In genomic region chr1:24673336-24673735, GRCh38 we compare ENCODE assay signal across 19 cellular contexts. TPM values are rescaled to one million over a fixed set of nuclear protein-coding genes. Genes with fewer than 3 reads are reported as not detected.
DNase-seq lines count a peak whose midpoint lies in the region; ATAC-seq, FAIRE-seq and TF ChIP-seq lines count a peak whose summit lies in the region.
"Had no signal": no experiment of that assay in that cellular context is flagged by ENCODE, and none has a peak within 500 bp of the region (broad histone marks: within the 10 kb centered on the region; RNA-seq: fewer than 3 reads in every experiment).

No MANE protein-coding gene starts in this region.

- dilution Hi-C loops in keratinocyte (cut with MboI; ENCODE audit: extremely low pct_ligation_motif_present, low sequenced_read_pairs): no loop called here

- H3K36me3 ChIP-seq in K562 (ENCODE audit: control insufficient read depth, insufficient read depth, low read length): peaks cover 68% of the 10 kb centered on the region
- peaks cover 19 to 34% of the 10 kb centered on the region in 2 experiments for H3K36me3 ChIP-seq in keratinocyte (ENCODE audit: control insufficient read depth in 2 of 2, extremely low read depth in 1 of 2, insufficient read depth in 2 of 2, low read length in 2 of 2)
- H3K36me3 ChIP-seq in ovary: no peaks in the 10 kb centered on the region

- TF ChIP-seq RAD21 in K562 (CRISPR knock-in tag; conservative IDR thresholded peaks at IDR 0.05 in 1 of 2, IDR thresholded peaks at IDR 0.05 in 1 of 2): no peak

- H3K4me2 ChIP-seq in K562 (ENCODE audit: insufficient read depth, low read length) (no peak overlapping the region), keratinocyte (ENCODE audit: control insufficient read depth, extremely low read depth, insufficient read depth, low read depth, low read length) (peak overlapping the region; percentile 27)

- no TSS peak for BruUV-seq in K562 (replicated peaks; lab: Mats Ljungman, UMichigan)

- no peak for FAIRE-seq in GM12891 (lab: Jason Lieb, UNC)
- no peak for FAIRE-seq in K562 (lab: Jason Lieb, UNC)
- peak; percentile 64 for FAIRE-seq in keratinocyte (lab: Jason Lieb, UNC)

- H3K27ac ChIP-seq in K562 (ENCODE audit: extremely low read depth, low read depth, low read length) (no peak overlapping the region), keratinocyte (ENCODE audit: control insufficient read depth, insufficient read depth, low read length) (peak overlapping the region; percentile 47), ovary (no peak overlapping the region)
- H3K27ac ChIP-seq: esophagus squamous epithelium, HL-60, psoas muscle had no signal

- in situ Hi-C loops in K562 (cut with MboI): no loop called here

- H3K9me1 ChIP-seq in K562 (ENCODE audit: control insufficient read depth, insufficient read depth, low read length) (no peaks in the 10 kb centered on the region), keratinocyte (ENCODE audit: control insufficient read depth, extremely low read depth, insufficient read depth, low read length) (no peaks in the 10 kb centered on the region)

- ATAC-seq in K562 (no peak), GM21528 (IDR thresholded peaks at IDR 0.05; ENCODE audit: low FRiP score, unreplicated experiment) (no peak), GM19467 (IDR thresholded peaks at IDR 0.05; ENCODE audit: unreplicated experiment) (no peak), HG03469 (IDR thresholded peaks at IDR 0.05; ENCODE audit: unreplicated experiment) (no peak)
- ATAC-seq: psoas muscle had no signal

- TF ChIP-seq EP300 in K562 (IDR thresholded peaks at IDR 0.05; ENCODE audit: low read length): no peak
- no peak for TF ChIP-seq EP300 in ovary (IDR thresholded peaks at IDR 0.05)

- no peaks in the 10 kb centered on the region for H3K27me3 ChIP-seq in K562 (ENCODE audit: control insufficient read depth in 2 of 2, insufficient read depth in 2 of 2, low read length in 2 of 2)
- no peaks in the 10 kb centered on the region for H3K27me3 ChIP-seq in keratinocyte (ENCODE audit: control insufficient read depth, extremely low read depth, insufficient read depth, low read length)
- H3K27me3 ChIP-seq in ovary: no peaks in the 10 kb centered on the region
- H3K27me3 ChIP-seq: esophagus squamous epithelium had no signal

- no peaks in the 10 kb centered on the region for H3K4me1 ChIP-seq in K562 (replicated peaks in 1 of 2; ENCODE audit: control insufficient read depth in 2 of 2, insufficient read depth in 2 of 2, low read length in 2 of 2)
- H3K4me1 ChIP-seq in keratinocyte (ENCODE audit: control insufficient read depth, extremely low read depth, insufficient read depth, low read length): peaks cover 18% of the 10 kb centered on the region
- H3K4me1 ChIP-seq in ovary (ENCODE audit: insufficient read depth): no peaks in the 10 kb centered on the region
- H3K4me1 ChIP-seq: psoas muscle had no signal

- no peak overlapping the region for H2AFZ ChIP-seq in K562 (ENCODE audit: low read depth, low read length)
- no peak overlapping the region for H2AFZ ChIP-seq in keratinocyte (ENCODE audit: control insufficient read depth, low read length)

- H4K20me1 ChIP-seq in K562 (replicated peaks; ENCODE audit: control insufficient read depth, insufficient read depth, low read length) (no peaks in the 10 kb centered on the region), keratinocyte (ENCODE audit: control insufficient read depth, extremely low read depth, insufficient read depth, low read length) (no peaks in the 10 kb centered on the region)

- CTCF ChIA-PET in K562 (lab: Yijun Ruan, JAX; ENCODE audit: low intra/inter-chr PET ratio): no interaction called here

- H3K79me2 ChIP-seq in K562 (ENCODE audit: control insufficient read depth, insufficient read depth, low read length): no peaks in the 10 kb centered on the region
- H3K79me2 ChIP-seq in keratinocyte (ENCODE audit: control insufficient read depth, insufficient read depth, low read length): no peaks in the 10 kb centered on the region

- intact Hi-C loops in K562 (cut with micrococcal nuclease) (no loop called here), ovary (cut with DNase I) (no loop called here)

- TF ChIP-seq POLR2A in GM12891 (IDR thresholded peaks at IDR 0.05; ENCODE audit: low read depth, low read length) (no peak), K562 (conservative IDR thresholded peaks at IDR 0.05) (no peak), ovary (IDR thresholded peaks at IDR 0.05) (no peak)

- H3K9me3 ChIP-seq in K562 (replicated peaks; ENCODE audit: control insufficient read depth, insufficient read depth, low read depth, low read length) (no peaks in the 10 kb centered on the region), keratinocyte (ENCODE audit: control insufficient read depth, low read depth, low read length) (no peaks in the 10 kb centered on the region), ovary (no peaks in the 10 kb centered on the region)
- H3K9me3 ChIP-seq: esophagus squamous epithelium, psoas muscle had no signal

- no peak overlapping the region for H3K9ac ChIP-seq in K562 (ENCODE audit: insufficient read depth in 1 of 2, low read depth in 2 of 2, low read length in 2 of 2)
- H3K9ac ChIP-seq in keratinocyte (ENCODE audit: control insufficient read depth, extremely low read depth, insufficient read depth, low read length): no peak overlapping the region

- WGBS in K562 (ENCODE audit: insufficient coverage, low coverage, missing lambda C conversion rate): 95% methylated on average over 2 of the region's 6 CpGs
- 87 to 93% (median 92%) methylated on average over 6 of the region's 6 CpGs for WGBS in ovary, 3 donors

- POLR2A ChIA-PET in K562 (lab: Yijun Ruan, JAX): interaction anchor here (0.5 to 1.5 kb wide), 3 partner anchors 17 to 165 kb away, joined by 3 to 5 read pairs (median 5); no protein-coding TSS in a partner anchor

- peak; percentile 53 for DNase-seq in AG10803 (ENCODE audit: low read depth)
- DNase-seq in GM12891 (ENCODE audit: insufficient read length, low spot score): no peak
- no peak for DNase-seq in K562 (ENCODE audit: extremely low read depth in 1 of 4, low spot score in 3 of 4)
- DNase-seq in keratinocyte (ENCODE audit: low read depth, low spot score): no peak
- DNase-seq in ovary: no peak
- DNase-seq: activated CD4-positive, alpha-beta T cell treated with anti-CD3 and anti-CD28 coated beads, Interleukin-2, amount 50 U/mL, for 1 hour; activated effector memory CD4-positive, alpha-beta T cell treated with Interleukin-2 at 50 U/mL for 16 hours; amygdala; dermis blood vessel endothelial cell; DMS153; esophagus squamous epithelium; KG1; psoas muscle; Right ventricle myocardium superior; T1000 had no signal

- no peak overlapping the region for H3K4me3 ChIP-seq in AG10803 (ENCODE audit: low read length)
- H3K4me3 ChIP-seq in K562: no peak overlapping the region
- no peak overlapping the region for H3K4me3 ChIP-seq in keratinocyte (ENCODE audit: control insufficient read depth in 2 of 3, extremely low read depth in 1 of 3, insufficient read depth in 2 of 3, low read depth in 1 of 3, low read length in 3 of 3)
- H3K4me3 ChIP-seq in ovary: no peak overlapping the region
- H3K4me3 ChIP-seq: esophagus squamous epithelium, psoas muscle had no signal

- TF ChIP-seq CTCF in AG10803 (conservative IDR thresholded peaks at IDR 0.05; ENCODE audit: low read length) (no peak), K562 (IDR thresholded peaks at IDR 0.05 in 2 of 3, conservative IDR thresholded peaks at IDR 0.05 in 1 of 3; ENCODE audit: insufficient read depth in 2 of 3, low read depth in 1 of 3, low read length in 3 of 3) (no peak), keratinocyte (optimal IDR thresholded peaks at IDR 0.05 in 1 of 3, IDR thresholded peaks at IDR 0.05 in 1 of 3, conservative IDR thresholded peaks at IDR 0.05 in 1 of 3; ENCODE audit: extremely low read depth in 1 of 3, insufficient read depth in 2 of 3, low read length in 3 of 3) (no peak), ovary (IDR thresholded peaks at IDR 0.05) (no peak)

TF ChIP-seq in GM12891, 5 proteins besides CTCF, POLR2A, EP300 and RAD21 (continues in another document):
- TF ChIP-seq SPI1 (IDR thresholded peaks at IDR 0.05; ENCODE audit: low read depth, low read length): no peak
- 0 out of 2 replicates have a peak, but pooled peaks have one; percentile 10 for TF ChIP-seq POLR2AphosphoS5 (IDR thresholded peaks at IDR 0.05; ENCODE audit: low read depth, low read length)

RNA-seq across cellular contexts. Expression of gene SRRM1, which starts 30.2 kb away (rescaled TPM):
- 76.4 TPM for polyA plus RNA-seq in GM12891 (2012; ENCODE audit: low read depth, missing spikeins)
- 217 and 656 TPM in 2 replicates for total RNA-seq in K562 (2011; cell fraction: chromatin; rRNA removed; ENCODE audit: low replicate concordance)
- total RNA-seq in K562 (2011; cell fraction: nucleolus; rRNA removed): 132 and 167 TPM in 2 replicates
- 277 and 407 TPM in 2 replicates for total RNA-seq in K562 (2011; cell fraction: nucleoplasm; rRNA removed)
- total RNA-seq in K562 (2014; rRNA removed) (54.5 and 59.4 TPM in 2 replicates), K562 (2014; rRNA removed; fragmentation: Illumina TruSeq; extraction: Trizol) (81.0 and 89.6 TPM in 2 replicates), K562 (2015; rRNA removed; fragmentation: Illumina TruSeq; extraction: Trizol) (86.4 and 86.7 TPM in 2 replicates), K562 (2021) (200 and 225 TPM in 2 replicates), ovary (100 to 1,000 TPM; 108 to 154 (median 123) TPM)
- polyA plus RNA-seq in K562 (2011; rRNA removed) (76.5 and 152 TPM in 2 replicates), K562 (2014; fragmentation: Illumina TruSeq; extraction: Trizol) (152 and 179 TPM in 2 replicates), K562 (2014; fragmentation: Nextera tagmentation; extraction: Ambion mirVana) (100 to 1,000 TPM; 115 to 268 TPM), K562 (2014; rRNA removed) (112 and 141 TPM in 2 replicates), keratinocyte (29.7 to 79.3 TPM (median 56.1 TPM) in 3 replicates), ovary (100 to 1,000 TPM in 1 of 2 donors, 10 to 100 TPM in 1; 74.9 to 128 TPM)
- 38.3 and 58.6 TPM in 2 replicates for polyA plus RNA-seq in K562 (2011; cell fraction: cytosol; rRNA removed)
- 322 and 323 TPM in 2 replicates for polyA plus RNA-seq in K562 (2011; cell fraction: nucleus; rRNA removed)
- polyA plus RNA-seq in K562 (2012): 92.3 and 93.9 TPM in 2 replicates
- polyA minus RNA-seq in K562 (2011; rRNA and poly(A)+ RNA removed): 132 and 178 TPM in 2 replicates
- polyA minus RNA-seq in K562 (2011; cell fraction: cytosol; rRNA and poly(A)+ RNA removed): 73.1 and 83.0 TPM in 2 replicates
- 176 and 371 TPM in 2 replicates for polyA minus RNA-seq in K562 (2011; cell fraction: nucleus; rRNA and poly(A)+ RNA removed)
- polyA plus RNA-seq in keratinocyte (2011; ENCODE audit: low read depth): 235 TPM
- 57.5 and 59.9 TPM in 2 replicates for polyA plus RNA-seq in keratinocyte (2011; cell fraction: cytosol; rRNA removed)
- 124 and 130 TPM in 2 replicates for polyA plus RNA-seq in keratinocyte (2011; cell fraction: nucleus; rRNA removed)
- polyA plus RNA-seq in keratinocyte (2012; ENCODE audit: low replicate concordance): 66.9 and 70.8 TPM in 2 replicates
- polyA minus RNA-seq in keratinocyte: 40.5 to 79.4 TPM (median 65.6 TPM) in 3 replicates
- polyA minus RNA-seq in keratinocyte (2011; cell fraction: cytosol; rRNA and poly(A)+ RNA removed): 24.0 TPM
- polyA minus RNA-seq in keratinocyte (2011; cell fraction: nucleus; rRNA and poly(A)+ RNA removed): 44.9 and 73.5 TPM in 2 replicates
